21 cellular contexts compared by ENCODE assay signal in the genomic region with DNA sequence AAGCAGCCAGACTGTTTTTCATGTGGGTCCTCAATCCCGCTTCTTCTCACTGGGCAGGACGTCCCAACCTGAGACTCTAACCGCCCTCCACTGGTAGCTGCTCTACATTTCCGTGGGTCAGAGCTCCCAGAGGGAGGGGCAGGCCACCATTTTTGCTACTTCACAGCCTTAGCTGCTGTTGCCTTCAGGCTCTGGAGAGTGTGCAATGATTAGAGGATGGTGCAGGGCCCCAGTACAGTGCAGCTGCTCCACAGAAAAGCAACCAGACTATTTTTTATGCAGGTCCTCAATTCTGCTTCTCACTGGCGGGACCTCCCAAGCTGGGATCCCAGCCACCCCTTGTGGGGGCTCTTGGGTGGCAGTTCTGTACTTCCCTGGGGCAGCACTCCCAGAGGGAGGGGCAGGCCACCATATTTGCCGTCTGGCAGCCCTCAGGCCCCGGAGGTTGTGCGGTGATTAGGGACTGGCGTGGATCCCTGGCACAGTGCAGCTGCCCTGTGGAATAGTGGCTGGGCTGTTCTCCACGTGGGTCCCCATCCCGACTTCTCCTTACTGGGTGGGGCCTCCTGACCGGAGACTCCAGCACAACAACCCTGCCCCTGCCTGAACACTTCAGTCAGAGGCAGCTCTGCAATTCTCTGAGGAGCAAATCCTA.
"Had no signal": no experiment of that assay in that cellular context is flagged by ENCODE, and none has a peak within 500 bp of the region (broad histone marks: within the 10 kb centered on the region; RNA-seq: fewer than 3 reads in every experiment).

No MANE protein-coding gene starts in this region.

- H3K27me3 ChIP-seq: adrenal gland had no signal

- H3K27ac ChIP-seq: adrenal gland, prostate gland, thoracic aorta had no signal

- DNase-seq: activated CD8-positive, alpha-beta memory T cell treated with anti-CD3 and anti-CD28 coated beads, Interleukin-2, amount 50 U/mL, for 48 hours; activated naive CD4-positive, alpha-beta T cell; activated T-cell treated with anti-CD3 and anti-CD28 coated beads, Interleukin-2, amount 50 U/mL, for 4 hours; adrenal gland; central memory CD4-positive, alpha-beta T cell; effector memory CD4-positive, alpha-beta T cell; foreskin melanocyte; glutamatergic neuron; hippocampal formation; stimulated activated CD4-positive, alpha-beta T cell treated with anti-CD3 and anti-CD28 coated beads, Interleukin-1b, Interleukin-23, amount 100 ng/mL, for 48 hours; T-helper 9 cell had no signal

- H3K27ac Mint-ChIP-seq: activated naive CD8-positive, alpha-beta T cell; activated T-helper 2 cell treated with anti-CD3 and anti-CD28 coated beads, Interferon-gamma antibody, Interleukin-2, Interleukin-4, amounts not matched to agents 10 μg/mL and 5 μg/mL and 100 μg/mL, durations not matched to agents 14 hours and 24 hours and 36 hours; memory B cell; WTC11 had no signal

- H3K9me3 ChIP-seq: prostate gland had no signal

- H3K4me1 Mint-ChIP-seq: memory B cell, neural crest cell had no signal

- ATAC-seq: activated T-cell treated with anti-CD3 and anti-CD28 coated beads, Interleukin-2, amount 50 U/mL, for 4 hours had no signal

- H3K4me3 Mint-ChIP-seq: activated naive CD8-positive, alpha-beta T cell; activated T-cell treated with anti-CD3 and anti-CD28 coated beads, Interleukin-2, amount 50 U/mL, for 4 hours; memory B cell; neural crest cell; WTC11 had no signal

- H3K36me3 ChIP-seq: adrenal gland, prostate gland, thoracic aorta had no signal

- H3K4me3 ChIP-seq: adrenal gland, prostate gland, thoracic aorta had no signal

- H3K4me1 ChIP-seq: adrenal gland, prostate gland had no signal

- H3K36me3 Mint-ChIP-seq: activated naive CD8-positive, alpha-beta T cell had no signal

- FAIRE-seq: astrocyte, colon, endothelial cell of umbilical vein had no signal
